ENCODE assay signal across 8 cellular contexts in the genomic region with DNA sequence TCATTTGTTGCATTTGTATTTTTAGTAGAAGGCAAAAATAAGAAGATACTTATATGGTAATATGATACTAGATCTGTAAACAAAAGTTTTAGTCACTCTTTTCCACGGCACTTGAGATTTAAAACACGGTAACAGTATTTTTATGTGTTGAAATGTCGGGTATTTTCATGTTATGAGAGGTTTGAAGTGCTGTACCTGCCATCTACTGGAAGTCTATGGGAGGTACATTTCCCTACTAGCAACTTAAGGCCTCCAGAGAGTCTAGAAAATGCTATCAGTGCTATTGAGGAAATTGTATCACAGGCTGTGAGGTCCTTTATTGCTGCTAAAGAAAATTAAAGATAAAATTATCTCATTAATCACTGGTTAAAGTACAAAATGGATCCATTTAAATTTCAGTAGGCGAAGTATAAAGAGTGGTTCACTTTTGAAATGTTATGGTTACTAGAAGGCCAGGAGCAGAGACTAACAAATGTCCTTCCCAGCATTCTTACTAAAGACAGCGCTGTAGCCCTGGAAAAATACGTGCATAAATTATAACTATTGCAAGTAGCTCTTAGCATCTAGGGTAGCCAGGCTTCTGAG.
DNase-seq lines count a peak whose midpoint lies in the region; ATAC-seq and TF ChIP-seq lines count a peak whose summit lies in the region.

No MANE protein-coding gene starts in this region.

- H4K20me1 ChIP-seq in neural progenitor cell (ENCODE audit: low read depth): no peaks in the 10 kb centered on the region

- peak overlapping the region; percentile 35 for H3K4me2 ChIP-seq in neural progenitor cell

- TF ChIP-seq CTCF in LNCAP (IDR thresholded peaks at IDR 0.05) (peak; percentile 95), esophagus squamous epithelium (IDR thresholded peaks at IDR 0.05) (peak; percentile 25 to 59 (median 51)), neural progenitor cell (IDR thresholded peaks at IDR 0.05) (peak; percentile 75)

- H2AFZ ChIP-seq in neural progenitor cell (replicated peaks): peak overlapping the region; percentile 73

- H3K4me1 ChIP-seq in esophagus squamous epithelium (no peaks in the 10 kb centered on the region), neural progenitor cell (no peaks in the 10 kb centered on the region)

- no peak overlapping the region for H3K27ac Mint-ChIP-seq in neural progenitor cell

- intact Hi-C loops in Right ventricle myocardium inferior (cut with DNase I) (loop anchor here (2.0 to 10.0 kb wide), 2 partner anchors 300 to 456 kb away; no protein-coding TSS in a partner anchor), cardiac septum (cut with DNase I) (loop anchor here (5.0 to 10.0 kb wide), 2 partner anchors 290 to 453 kb away; no protein-coding TSS in a partner anchor), esophagus squamous epithelium (cut with DNase I) (no loop called here)

- H3K27ac ChIP-seq in esophagus squamous epithelium (no peak overlapping the region), neural progenitor cell (no peak overlapping the region)

- 29 to 36% methylated on average over 6 of the region's 6 CpGs for WGBS in esophagus squamous epithelium, 2 donors

- no peak overlapping the region for H3K4me3 ChIP-seq in esophagus squamous epithelium
- no peak overlapping the region for H3K4me3 ChIP-seq in neural progenitor cell

- no peaks in the 10 kb centered on the region for H3K36me3 ChIP-seq in esophagus squamous epithelium
- no peaks in the 10 kb centered on the region for H3K36me3 ChIP-seq in neural progenitor cell

- H3K27me3 ChIP-seq in esophagus squamous epithelium: no peaks in the 10 kb centered on the region
- no peaks in the 10 kb centered on the region for H3K27me3 ChIP-seq in neural progenitor cell

- no peaks in the 10 kb centered on the region for H3K79me2 ChIP-seq in neural progenitor cell (ENCODE audit: low read depth)

- peaks cover 1% of the 10 kb centered on the region for H3K36me3 Mint-ChIP-seq in neural progenitor cell

- H3K9me3 ChIP-seq in esophagus squamous epithelium (no peaks in the 10 kb centered on the region), neural progenitor cell (ENCODE audit: low read depth) (no peaks in the 10 kb centered on the region)

- peaks cover 5% of the 10 kb centered on the region for H3K4me1 Mint-ChIP-seq in neural progenitor cell

- TF ChIP-seq POLR2A in esophagus squamous epithelium (IDR thresholded peaks at IDR 0.05): no peak

- H3F3A ChIP-seq in neural progenitor cell (ENCODE audit: low read depth): no peaks in the 10 kb centered on the region

- no peak overlapping the region for H3K9ac ChIP-seq in neural progenitor cell

- no peak for DNase-seq in Right ventricle myocardium inferior (ENCODE audit: missing footprints)
- DNase-seq in cardiac septum (ENCODE audit: low spot score): no peak
- peak; percentile 44 for DNase-seq in RPMI7951 (ENCODE audit: low read depth)
- no peak for DNase-seq in esophagus squamous epithelium (lab: John Stamatoyannopoulos, UW)
- peak; percentile 53 for DNase-seq in neural progenitor cell (ENCODE audit: low spot score)
- DNase-seq in activated CD4-positive, CD25-positive, alpha-beta regulatory T cell (lab: John Stamatoyannopoulos, UW): no peak

- H3K27me3 Mint-ChIP-seq in neural progenitor cell (ENCODE audit: insufficient read depth, low read depth): no peaks in the 10 kb centered on the region

- H3K4me3 Mint-ChIP-seq in neural progenitor cell: no peak overlapping the region

- ATAC-seq in Right ventricle myocardium inferior (peak; percentile 54), HG03439 (IDR thresholded peaks at IDR 0.05; ENCODE audit: unreplicated experiment) (no peak)

- H3K9me3 Mint-ChIP-seq in neural progenitor cell: peaks cover 3% of the 10 kb centered on the region

Comparison
In these comparisons a context has a peak if more than half of its experiments do, and no peak if none do; other contexts are left out.
1. DNase-seq: peak in RPMI7951 (single experiment) and neural progenitor cell (single experiment); none in Right ventricle myocardium inferior (single experiment), cardiac septum (single experiment), esophagus squamous epithelium (single experiment) and activated CD4-positive, CD25-positive, alpha-beta regulatory T cell (0 of 4).
2. Peak in every context shown above with its lines, with median percentiles within 50 percentile points of each other: CTCF ChIP-seq.